In the genomic region with DNA sequence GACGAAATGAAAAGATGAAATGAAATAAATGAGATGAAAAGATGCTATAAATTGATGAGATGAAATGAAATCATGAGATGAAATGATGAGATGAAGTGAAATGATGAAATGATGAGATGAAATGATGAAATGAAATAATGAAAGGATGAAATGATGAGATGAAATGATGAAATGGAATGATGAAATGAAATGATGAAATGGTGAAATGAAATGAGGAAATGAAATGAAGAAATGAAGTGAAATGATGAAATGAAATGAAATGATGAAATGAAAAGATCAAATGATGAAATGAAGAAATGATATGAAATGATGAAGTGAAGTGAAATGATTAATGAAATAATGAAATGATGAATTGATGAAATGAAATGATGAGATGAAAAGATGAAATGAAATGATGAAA, we compare ENCODE assay signal across 2 cellular contexts.
TF ChIP-seq lines count a peak whose summit lies in the region.
"Not testable (repeated sequence)": the region's sequence is repeated elsewhere in the genome, so short reads cannot be mapped to it uniquely, and the experiment has no call there.

No MANE protein-coding gene starts in this region.

TF ChIP-seq in HEK293, 187 proteins besides CTCF, POLR2A, EP300 and RAD21 (continued from another document):
- TF ChIP-seq ZNF324 (tag by site-specific recombination; IDR thresholded peaks at IDR 0.05): peak; percentile 13; the same call in 1 of the 2 replicates
- TF ChIP-seq, protein P1, sequence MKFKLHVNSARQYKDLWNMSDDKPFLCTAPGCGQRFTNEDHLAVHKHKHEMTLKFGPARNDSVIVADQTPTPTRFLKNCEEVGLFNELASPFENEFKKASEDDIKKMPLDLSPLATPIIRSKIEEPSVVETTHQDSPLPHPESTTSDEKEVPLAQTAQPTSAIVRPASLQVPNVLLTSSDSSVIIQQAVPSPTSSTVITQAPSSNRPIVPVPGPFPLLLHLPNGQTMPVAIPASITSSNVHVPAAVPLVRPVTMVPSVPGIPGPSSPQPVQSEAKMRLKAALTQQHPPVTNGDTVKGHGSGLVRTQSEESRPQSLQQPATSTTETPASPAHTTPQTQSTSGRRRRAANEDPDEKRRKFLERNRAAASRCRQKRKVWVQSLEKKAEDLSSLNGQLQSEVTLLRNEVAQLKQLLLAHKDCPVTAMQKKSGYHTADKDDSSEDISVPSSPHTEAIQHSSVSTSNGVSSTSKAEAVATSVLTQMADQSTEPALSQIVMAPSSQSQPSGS (tag by site-specific recombination; IDR thresholded peaks at IDR 0.05; ENCODE audit: low read depth): peak; percentile 58
- TF ChIP-seq ZNF24 (tag by site-specific recombination; IDR thresholded peaks at IDR 0.05): peak; percentile 87
- TF ChIP-seq ZNF366 (tag by site-specific recombination; conservative IDR thresholded peaks at IDR 0.05): peak; percentile 79
TF ChIP-seq in HEK293: peak in this region for 6; not testable (repeated sequence) for 181.

TF ChIP-seq in K562, 482 proteins besides CTCF, POLR2A, EP300 and RAD21 (continued from another document):
- TF ChIP-seq, protein P2, sequence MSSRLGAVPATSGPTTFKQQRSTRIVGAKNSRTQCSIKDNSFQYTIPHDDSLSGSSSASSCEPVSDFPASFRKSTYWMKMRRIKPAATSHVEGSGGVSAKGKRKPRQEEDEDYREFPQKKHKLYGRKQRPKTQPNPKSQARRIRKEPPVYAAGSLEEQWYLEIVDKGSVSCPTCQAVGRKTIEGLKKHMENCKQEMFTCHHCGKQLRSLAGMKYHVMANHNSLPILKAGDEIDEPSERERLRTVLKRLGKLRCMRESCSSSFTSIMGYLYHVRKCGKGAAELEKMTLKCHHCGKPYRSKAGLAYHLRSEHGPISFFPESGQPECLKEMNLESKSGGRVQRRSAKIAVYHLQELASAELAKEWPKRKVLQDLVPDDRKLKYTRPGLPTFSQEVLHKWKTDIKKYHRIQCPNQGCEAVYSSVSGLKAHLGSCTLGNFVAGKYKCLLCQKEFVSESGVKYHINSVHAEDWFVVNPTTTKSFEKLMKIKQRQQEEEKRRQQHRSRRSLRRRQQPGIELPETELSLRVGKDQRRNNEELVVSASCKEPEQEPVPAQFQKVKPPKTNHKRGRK (tag; IDR thresholded peaks at IDR 0.05): peak; percentile 70; the same call in 1 of the 2 replicates
- TF ChIP-seq, protein P3, sequence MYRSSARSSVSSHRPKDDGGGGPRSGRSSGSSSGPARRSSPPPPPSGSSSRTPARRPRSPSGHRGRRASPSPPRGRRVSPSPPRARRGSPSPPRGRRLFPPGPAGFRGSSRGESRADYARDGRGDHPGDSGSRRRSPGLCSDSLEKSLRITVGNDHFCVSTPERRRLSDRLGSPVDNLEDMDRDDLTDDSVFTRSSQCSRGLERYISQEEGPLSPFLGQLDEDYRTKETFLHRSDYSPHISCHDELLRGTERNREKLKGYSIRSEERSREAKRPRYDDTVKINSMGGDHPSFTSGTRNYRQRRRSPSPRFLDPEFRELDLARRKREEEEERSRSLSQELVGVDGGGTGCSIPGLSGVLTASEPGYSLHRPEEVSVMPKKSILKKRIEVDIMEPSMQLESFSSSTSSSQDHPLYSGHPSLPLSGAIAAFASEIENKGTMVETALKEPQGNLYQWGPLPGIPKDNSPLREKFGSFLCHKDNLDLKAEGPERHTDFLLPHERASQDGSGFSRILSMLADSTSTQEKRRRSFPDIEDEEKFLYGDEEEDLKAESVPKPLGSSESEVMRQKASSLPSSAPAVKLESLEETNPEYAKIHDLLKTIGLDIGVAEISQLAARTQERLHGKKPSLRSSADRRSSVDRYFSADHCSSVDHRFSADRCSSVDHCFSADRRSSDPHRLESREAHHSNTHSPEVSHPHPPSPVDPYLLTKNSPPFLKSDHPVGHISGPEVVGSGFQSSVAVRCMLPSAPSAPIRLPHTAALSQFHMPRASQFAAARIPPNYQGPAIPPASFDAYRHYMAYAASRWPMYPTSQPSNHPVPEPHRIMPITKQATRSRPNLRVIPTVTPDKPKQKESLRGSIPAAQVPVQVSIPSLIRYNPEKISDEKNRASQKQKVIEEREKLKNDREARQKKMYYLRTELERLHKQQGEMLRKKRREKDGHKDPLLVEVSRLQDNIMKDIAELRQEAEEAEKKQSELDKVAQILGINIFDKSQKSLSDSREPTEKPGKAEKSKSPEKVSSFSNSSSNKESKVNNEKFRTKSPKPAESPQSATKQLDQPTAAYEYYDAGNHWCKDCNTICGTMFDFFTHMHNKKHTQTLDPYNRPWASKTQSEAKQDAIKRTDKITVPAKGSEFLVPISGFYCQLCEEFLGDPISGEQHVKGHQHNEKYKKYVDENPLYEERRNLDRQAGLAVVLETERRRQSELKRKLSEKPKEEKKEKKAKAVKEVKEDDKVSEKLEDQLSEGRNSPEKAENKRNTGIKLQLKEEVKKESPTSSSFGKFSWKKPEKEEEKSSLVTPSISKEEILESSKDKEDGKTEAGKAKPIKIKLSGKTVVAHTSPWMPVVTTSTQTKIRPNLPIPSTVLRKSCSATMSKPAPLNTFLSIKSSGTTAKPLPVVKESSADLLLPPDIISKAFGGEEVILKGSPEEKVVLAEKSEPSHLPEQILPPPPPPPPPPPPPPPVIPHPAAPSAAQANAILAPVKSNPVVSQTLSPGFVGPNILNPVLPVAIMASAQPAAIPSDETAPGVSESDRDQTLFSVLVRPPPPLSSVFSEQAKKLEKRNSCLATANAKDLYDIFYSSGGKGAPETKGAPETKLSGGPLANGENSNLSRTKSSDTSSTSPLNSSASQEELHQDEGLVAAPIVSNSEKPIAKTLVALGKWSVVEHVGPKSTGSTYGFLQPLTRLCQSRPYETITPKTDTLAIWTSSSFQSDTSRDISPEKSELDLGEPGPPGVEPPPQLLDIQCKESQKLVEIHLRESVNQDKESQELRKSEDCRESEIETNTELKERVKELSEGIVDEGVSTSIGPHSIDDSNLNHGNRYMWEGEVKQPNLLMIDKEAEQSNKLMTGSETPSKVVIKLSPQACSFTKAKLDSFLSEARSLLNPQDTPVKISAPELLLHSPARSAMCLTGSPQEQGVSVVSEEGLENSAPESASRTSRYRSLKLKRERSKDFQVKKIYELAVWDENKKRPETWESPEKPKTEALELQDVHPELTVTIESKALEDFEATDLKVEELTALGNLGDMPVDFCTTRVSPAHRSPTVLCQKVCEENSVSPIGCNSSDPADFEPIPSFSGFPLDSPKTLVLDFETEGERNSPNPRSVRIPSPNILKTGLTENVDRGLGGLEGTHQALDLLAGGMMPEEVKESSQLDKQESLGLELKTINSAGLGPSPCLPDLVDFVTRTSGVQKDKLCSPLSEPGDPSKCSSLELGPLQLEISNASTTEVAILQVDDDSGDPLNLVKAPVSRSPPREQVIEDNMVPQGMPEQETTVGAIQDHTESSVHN (IDR thresholded peaks at IDR 0.05; ENCODE audit: borderline replicate concordance in 1 of 2, low read depth in 1 of 2): peak in 1 of 2 experiments; percentile 49; a peak in 1 of 4 replicates
- TF ChIP-seq, protein P4, sequence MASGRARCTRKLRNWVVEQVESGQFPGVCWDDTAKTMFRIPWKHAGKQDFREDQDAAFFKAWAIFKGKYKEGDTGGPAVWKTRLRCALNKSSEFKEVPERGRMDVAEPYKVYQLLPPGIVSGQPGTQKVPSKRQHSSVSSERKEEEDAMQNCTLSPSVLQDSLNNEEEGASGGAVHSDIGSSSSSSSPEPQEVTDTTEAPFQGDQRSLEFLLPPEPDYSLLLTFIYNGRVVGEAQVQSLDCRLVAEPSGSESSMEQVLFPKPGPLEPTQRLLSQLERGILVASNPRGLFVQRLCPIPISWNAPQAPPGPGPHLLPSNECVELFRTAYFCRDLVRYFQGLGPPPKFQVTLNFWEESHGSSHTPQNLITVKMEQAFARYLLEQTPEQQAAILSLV (tag; IDR thresholded peaks at IDR 0.05): peak; percentile 60; the same call in 1 of the 2 replicates
- TF ChIP-seq, protein P5, sequence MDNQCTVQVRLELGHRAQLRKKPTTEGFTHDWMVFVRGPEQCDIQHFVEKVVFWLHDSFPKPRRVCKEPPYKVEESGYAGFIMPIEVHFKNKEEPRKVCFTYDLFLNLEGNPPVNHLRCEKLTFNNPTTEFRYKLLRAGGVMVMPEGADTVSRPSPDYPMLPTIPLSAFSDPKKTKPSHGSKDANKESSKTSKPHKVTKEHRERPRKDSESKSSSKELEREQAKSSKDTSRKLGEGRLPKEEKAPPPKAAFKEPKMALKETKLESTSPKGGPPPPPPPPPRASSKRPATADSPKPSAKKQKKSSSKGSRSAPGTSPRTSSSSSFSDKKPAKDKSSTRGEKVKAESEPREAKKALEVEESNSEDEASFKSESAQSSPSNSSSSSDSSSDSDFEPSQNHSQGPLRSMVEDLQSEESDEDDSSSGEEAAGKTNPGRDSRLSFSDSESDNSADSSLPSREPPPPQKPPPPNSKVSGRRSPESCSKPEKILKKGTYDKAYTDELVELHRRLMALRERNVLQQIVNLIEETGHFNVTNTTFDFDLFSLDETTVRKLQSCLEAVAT (IDR thresholded peaks at IDR 0.05): 0 out of 4 replicates have a peak, but pooled peaks of 1 of the 2 experiments have one; percentile 36
- peak; percentile 98 for TF ChIP-seq ZNF24 (IDR thresholded peaks at IDR 0.05)
- peak; percentile 35; the same call in 1 of the 2 replicates for TF ChIP-seq HLTF (IDR thresholded peaks at IDR 0.05)
- 0 out of 2 replicates have a peak, but pooled peaks have one; percentile 6 for TF ChIP-seq TAL1 (IDR thresholded peaks at IDR 0.05)
- not testable (repeated sequence) for TF ChIP-seq CEBPG (CRISPR knock-in tag; IDR thresholded peaks at IDR 0.05)
- peak in 1 of 2 experiments; percentile 43; a peak in 1 of 4 replicates for TF ChIP-seq CEBPG (tag; conservative IDR thresholded peaks at IDR 0.05 in 1 of 2, IDR thresholded peaks at IDR 0.05 in 1 of 2)
- TF ChIP-seq BCOR (IDR thresholded peaks at IDR 0.05): peak; percentile 84
- peak; percentile 94 to 100 for TF ChIP-seq TRIM24 (IDR thresholded peaks at IDR 0.05)
- TF ChIP-seq, protein P6, sequence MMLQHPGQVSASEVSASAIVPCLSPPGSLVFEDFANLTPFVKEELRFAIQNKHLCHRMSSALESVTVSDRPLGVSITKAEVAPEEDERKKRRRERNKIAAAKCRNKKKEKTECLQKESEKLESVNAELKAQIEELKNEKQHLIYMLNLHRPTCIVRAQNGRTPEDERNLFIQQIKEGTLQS (IDR thresholded peaks at IDR 0.05): peak; percentile 58; the same call in 1 of the 2 replicates
- TF ChIP-seq, protein P6 (CRISPR knock-in tag; conservative IDR thresholded peaks at IDR 0.05): not testable (repeated sequence)
- TF ChIP-seq CC2D1A (IDR thresholded peaks at IDR 0.05): peak; percentile 15; the same call in 1 of the 2 replicates
- 0 out of 2 replicates have a peak, but pooled peaks have one; percentile 30 for TF ChIP-seq LARP7 (IDR thresholded peaks at IDR 0.05)
TF ChIP-seq in K562: peak in this region for 14; not testable (repeated sequence) for 468.
